ENCODE assay signal across 11 cellular contexts in the genomic region with DNA sequence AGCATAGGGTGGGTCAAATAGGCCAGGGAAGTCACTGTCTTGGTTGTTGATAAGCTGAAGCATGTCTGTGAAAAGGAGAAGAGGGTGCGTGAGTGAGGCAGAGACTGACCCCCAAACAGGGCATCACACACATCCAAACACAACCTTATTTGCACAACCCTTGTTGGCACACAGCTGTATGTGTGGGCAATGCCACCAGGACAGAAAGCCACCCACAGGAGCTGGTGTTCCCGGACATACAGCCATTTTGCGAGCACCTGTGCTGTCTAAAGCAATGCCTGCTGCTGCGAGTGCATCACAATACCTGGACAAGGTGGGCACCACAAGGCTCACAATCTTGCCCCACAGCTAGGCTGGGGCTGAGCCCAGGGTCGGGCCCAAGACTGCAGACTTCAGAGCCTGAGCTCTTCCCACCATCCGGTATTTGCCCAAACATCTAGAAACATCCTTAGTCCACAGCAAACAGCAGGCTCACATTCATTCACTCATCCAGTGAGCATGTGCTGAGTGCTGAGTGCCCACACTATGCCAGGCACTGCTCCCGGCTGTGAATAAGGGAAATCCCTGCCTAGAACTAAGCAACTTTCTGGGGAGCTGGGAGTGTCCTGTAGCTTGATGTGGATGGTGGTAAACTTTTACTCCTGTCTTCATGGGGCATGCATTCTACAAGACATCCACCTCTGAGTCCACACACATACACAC. TPM values are rescaled to one million over a fixed set of nuclear protein-coding genes. Genes with fewer than 3 reads are reported as not detected.
A peak's percentile ranks its signal among the peaks of the same experiment; 100 is the strongest.
DNase-seq lines count a peak whose midpoint lies in the region; ATAC-seq, FAIRE-seq and TF ChIP-seq lines count a peak whose summit lies in the region.
"Had no signal": no experiment of that assay in that cellular context is flagged by ENCODE, and none has a peak within 500 bp of the region (broad histone marks: within the 10 kb centered on the region; RNA-seq: fewer than 3 reads in every experiment).

No MANE protein-coding gene starts in this region.

- no peak overlapping the region for H3K27ac Mint-ChIP-seq in activated naive CD8-positive, alpha-beta T cell treated with anti-CD3 and anti-CD28 coated beads, Interleukin-2, amount 50 U/mL, for 24 hours
- H3K27ac Mint-ChIP-seq in stimulated activated naive B cell treated with anti-CD40 and anti-IgM and Interleukin-4, amounts not matched to agents 10 μg/mL and 1 μg/mL and 100 μg/mL, for 72 hours = no peak overlapping the region

- FAIRE-seq in HTR-8/SVneo (lab: Jason Lieb, UNC) = peak; percentile 4

- peaks cover 3 to 45% (median 20%) of the 10 kb centered on the region in 4 donors for H3K36me3 ChIP-seq in right lobe of liver

- no peak for TF ChIP-seq CTCF in 22Rv1 (IDR thresholded peaks at IDR 0.05)
- TF ChIP-seq CTCF in right lobe of liver (IDR thresholded peaks at IDR 0.05) = no peak

- peak overlapping the region in 2 of 3 donors; percentile 70 to 75 for H3K4me3 ChIP-seq in right lobe of liver

- WGBS in right lobe of liver (ENCODE audit: insufficient coverage, low coverage, low lambda C conversion rate, missing lambda C conversion rate) = 29% methylated on average over 1 of the region's 7 CpGs

- H3K36me3 Mint-ChIP-seq in activated naive CD8-positive, alpha-beta T cell treated with anti-CD3 and anti-CD28 coated beads, Interleukin-2, amount 50 U/mL, for 24 hours (ENCODE audit: low read depth) = peaks cover 13% of the 10 kb centered on the region
- peaks cover 50 to 63% of the 10 kb centered on the region in 2 donors for H3K36me3 Mint-ChIP-seq in stimulated activated naive B cell treated with anti-CD40 and anti-IgM and Interleukin-4, amounts not matched to agents 10 μg/mL and 1 μg/mL and 100 μg/mL, for 72 hours

- no peaks in the 10 kb centered on the region for H3K27me3 Mint-ChIP-seq in activated naive CD8-positive, alpha-beta T cell treated with anti-CD3 and anti-CD28 coated beads, Interleukin-2, amount 50 U/mL, for 24 hours
- no peaks in the 10 kb centered on the region for H3K27me3 Mint-ChIP-seq in stimulated activated naive B cell treated with anti-CD40 and anti-IgM and Interleukin-4, amounts not matched to agents 10 μg/mL and 1 μg/mL and 100 μg/mL, for 72 hours

- no peaks in the 10 kb centered on the region for H3K9me3 ChIP-seq in right lobe of liver

- intact Hi-C loops in right lobe of liver (cut with DNase I) = no loop called here

- no peaks in the 10 kb centered on the region for H3K27me3 ChIP-seq in right lobe of liver

- peaks cover 0 to 73% (median 24%) of the 10 kb centered on the region in 4 donors for H3K4me1 ChIP-seq in right lobe of liver

- H3K9me3 Mint-ChIP-seq in activated naive CD8-positive, alpha-beta T cell treated with anti-CD3 and anti-CD28 coated beads, Interleukin-2, amount 50 U/mL, for 24 hours = no peaks in the 10 kb centered on the region
- no peaks in the 10 kb centered on the region for H3K9me3 Mint-ChIP-seq in stimulated activated naive B cell treated with anti-CD40 and anti-IgM and Interleukin-4, amounts not matched to agents 10 μg/mL and 1 μg/mL and 100 μg/mL, for 72 hours
- H3K9me3 Mint-ChIP-seq: immature natural killer cell had no signal

- H3K4me1 Mint-ChIP-seq in activated naive CD8-positive, alpha-beta T cell treated with anti-CD3 and anti-CD28 coated beads, Interleukin-2, amount 50 U/mL, for 24 hours = peaks cover 67% of the 10 kb centered on the region
- H3K4me1 Mint-ChIP-seq in stimulated activated naive B cell treated with anti-CD40 and anti-IgM and Interleukin-4, amounts not matched to agents 10 μg/mL and 1 μg/mL and 100 μg/mL, for 72 hours = peaks cover 53 to 75% of the 10 kb centered on the region in 2 donors

- DNase-seq in HTR-8/SVneo (ENCODE audit: insufficient read length, low spot score) (no peak), right lobe of liver (no peak), NAMALWA (ENCODE audit: low spot score) (no peak), activated gamma-delta T cell (lab: John Stamatoyannopoulos, UW) (no peak)
- DNase-seq in activated naive CD8-positive, alpha-beta T cell treated with anti-CD3 and anti-CD28 coated beads, Interleukin-2, amount 50 U/mL, for 24 hours = no peak
- DNase-seq in stimulated activated naive B cell treated with anti-CD40 and anti-IgM and Interleukin-4, amounts not matched to agents 10 μg/mL and 1 μg/mL and 100 μg/mL, for 72 hours = no peak
- DNase-seq: immature natural killer cell; stimulated activated CD4-positive, alpha-beta T cell treated with anti-CD3 and anti-CD28 coated beads, Interleukin-4, amount 100 ng/mL, for 24 hours; T-helper 9 cell had no signal

- H3K27ac ChIP-seq in 22Rv1 (peak overlapping the region; percentile 89), right lobe of liver (peak overlapping the region in 2 of 3 donors; percentile 24 to 84)

- no peak for ATAC-seq in activated naive CD8-positive, alpha-beta T cell treated with anti-CD3 and anti-CD28 coated beads, Interleukin-2, amount 50 U/mL, for 24 hours
- peak in 3 of 4 donors; percentile 2 to 4 (median 3) for ATAC-seq in right lobe of liver
- no peak for ATAC-seq in stimulated activated naive B cell treated with anti-CD40 and anti-IgM and Interleukin-4, amounts not matched to agents 10 μg/mL and 1 μg/mL and 100 μg/mL, for 72 hours (replicated peaks)
- no peak for ATAC-seq in HG02884 (IDR thresholded peaks at IDR 0.05; ENCODE audit: unreplicated experiment)

- H3K4me3 Mint-ChIP-seq in activated naive CD8-positive, alpha-beta T cell treated with anti-CD3 and anti-CD28 coated beads, Interleukin-2, amount 50 U/mL, for 24 hours = peak overlapping the region; percentile 49
- peak overlapping the region in 1 of 2 donors; percentile 56 for H3K4me3 Mint-ChIP-seq in stimulated activated naive B cell treated with anti-CD40 and anti-IgM and Interleukin-4, amounts not matched to agents 10 μg/mL and 1 μg/mL and 100 μg/mL, for 72 hours

- no peak for TF ChIP-seq POLR2A in right lobe of liver (IDR thresholded peaks at IDR 0.05)

RNA-seq across cellular contexts. Expression of a gene that starts 16.2 kb away (rescaled TPM):
- total RNA-seq in right lobe of liver = 100 to 1,000 TPM in 4 of 6 experiments, 10 to 100 TPM in 2; 63.8 to 246 (median 173) TPM

Comparison
In these comparisons a context has a peak if more than half of its experiments do, and no peak if none do; other contexts are left out.
1. ATAC-seq: peak in right lobe of liver (3 of 4); none in activated naive CD8-positive, alpha-beta T cell treated with anti-CD3 and anti-CD28 coated beads, Interleukin-2, amount 50 U/mL, for 24 hours (single experiment), stimulated activated naive B cell treated with anti-CD40 and anti-IgM and Interleukin-4, amounts not matched to agents 10 μg/mL and 1 μg/mL and 100 μg/mL, for 72 hours (0 of 2) and HG02884 (single experiment).